In the genomic region with DNA sequence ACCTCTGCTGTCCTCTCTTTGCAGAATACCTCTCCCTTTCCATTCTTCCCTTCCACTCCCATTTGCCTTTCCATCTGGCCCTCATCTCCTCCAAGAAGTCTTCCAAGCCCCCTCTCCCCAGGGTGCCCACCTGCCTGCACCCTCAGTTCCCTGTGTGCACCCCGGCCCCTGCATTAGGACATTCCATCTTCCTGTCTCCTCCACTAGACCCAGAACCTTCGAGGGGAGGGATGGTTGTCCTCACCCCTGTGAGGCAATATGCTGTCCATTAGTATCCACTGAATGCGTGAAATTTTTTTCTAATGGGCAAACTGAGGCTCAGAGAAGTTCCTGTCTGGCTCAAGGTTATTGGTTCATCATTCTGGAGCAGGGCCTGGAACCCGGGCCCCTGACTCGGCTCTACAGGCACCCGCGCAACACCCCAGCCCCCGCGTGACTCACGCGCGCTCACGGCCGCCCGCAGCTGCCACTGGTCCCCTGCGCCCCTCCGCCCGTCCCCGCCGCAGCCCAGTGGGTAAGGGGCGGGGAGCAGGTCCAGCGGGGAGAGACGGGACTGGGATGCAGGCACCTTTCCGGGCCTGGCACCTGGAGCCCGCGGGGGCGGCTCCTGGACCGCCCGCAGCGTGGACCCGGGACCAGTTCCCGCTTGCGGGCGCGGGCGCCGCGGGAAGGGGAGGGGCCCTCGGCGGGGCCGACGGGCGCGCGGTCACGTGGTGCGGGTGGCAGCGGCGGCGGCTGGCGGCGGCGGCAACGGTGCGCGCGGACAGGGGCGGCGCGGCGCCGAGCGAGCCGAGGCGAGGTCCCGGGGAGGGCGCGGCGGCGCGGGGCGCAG, we compare ENCODE assay signal across 8 cellular contexts. TPM values are rescaled to one million over a fixed set of nuclear protein-coding genes. Genes with fewer than 3 reads are reported as not detected.
DNase-seq lines count a peak whose midpoint lies in the region; ATAC-seq and TF ChIP-seq lines count a peak whose summit lies in the region.

No MANE protein-coding gene starts in this region.

- H2AFZ ChIP-seq in osteoblast (ENCODE audit: low read length), result no peak overlapping the region

- peak overlapping the region; percentile 48 for H3K4me2 ChIP-seq in osteoblast (ENCODE audit: insufficient read depth, low read length)

- no peaks in the 10 kb centered on the region for H3K4me1 ChIP-seq in osteoblast (ENCODE audit: insufficient read depth, low read length)

- no peak overlapping the region for H3K27ac ChIP-seq in osteoblast (ENCODE audit: low read depth, low read length)

- DNase-seq in GM06990 (ENCODE audit: extremely low read depth, insufficient read length) (peak; percentile 43), NCI-H2171 treated with DMSO at 0.1 percent for 48 hours (lab: John Stamatoyannopoulos, UW) (peak; percentile 53), fibroblast of the aortic adventitia (ENCODE audit: low read depth) (no peak), osteoblast (ENCODE audit: insufficient read length, low spot score, missing footprints) (peak; percentile 90), MV-4-11 (lab: John Stamatoyannopoulos, UW) (no peak)
- DNase-seq in activated T-cell treated with anti-CD3 and anti-CD28 coated beads, Interleukin-2, amount 50 U/mL, for 48 hours, result peak; percentile 52 to 74

- TF ChIP-seq CTCF in GM06990 (IDR thresholded peaks at IDR 0.05; ENCODE audit: insufficient read depth, low read length, poor library complexity, severe bottlenecking), result no peak
- TF ChIP-seq CTCF in fibroblast of the aortic adventitia (IDR thresholded peaks at IDR 0.05; ENCODE audit: insufficient read depth, low read length), result no peak
- no peak for TF ChIP-seq CTCF in osteoblast (IDR thresholded peaks at IDR 0.05; ENCODE audit: extremely low read depth, low read depth, low read length)

- ATAC-seq in HG03521 (IDR thresholded peaks at IDR 0.05; ENCODE audit: unreplicated experiment) (no peak), HG03565 (IDR thresholded peaks at IDR 0.05; ENCODE audit: unreplicated experiment) (no peak)

- no peaks in the 10 kb centered on the region for H4K20me1 ChIP-seq in osteoblast (ENCODE audit: insufficient read depth, low read length)

- H3K4me3 ChIP-seq in GM06990 (replicated peaks; ENCODE audit: low read depth, low read length) (peak overlapping the region; percentile 53), fibroblast of the aortic adventitia (ENCODE audit: low read depth, low read length) (peak overlapping the region; percentile 40), osteoblast (ENCODE audit: insufficient read depth, low read length) (peak overlapping the region; percentile 42)

- H3K36me3 ChIP-seq in GM06990 (ENCODE audit: control insufficient read depth, insufficient read depth, low read length), result no peaks in the 10 kb centered on the region
- no peaks in the 10 kb centered on the region for H3K36me3 ChIP-seq in osteoblast (ENCODE audit: insufficient read depth, low read length)

- no peaks in the 10 kb centered on the region for H3K79me2 ChIP-seq in osteoblast (ENCODE audit: insufficient read depth, low read length)

- H3K27me3 ChIP-seq in GM06990 (replicated peaks; ENCODE audit: control insufficient read depth, insufficient read depth, low read length) (peaks cover 1% of the 10 kb centered on the region; the same call in 1 of the 2 replicates), osteoblast (ENCODE audit: insufficient read depth, low read length) (peaks cover 47% of the 10 kb centered on the region)

- H3K9me3 ChIP-seq in osteoblast (ENCODE audit: low read depth, low read length), result no peaks in the 10 kb centered on the region

RNA-seq across cellular contexts. Expression of a gene that starts 7.0 kb away (rescaled TPM):
- 0.65 TPM in 1 of 2 replicates, not detected in the other for total RNA-seq in fibroblast of the aortic adventitia (ENCODE audit: low replicate concordance)
- 0.29 and 0.36 TPM in 2 replicates for total RNA-seq in osteoblast

RNA-seq across cellular contexts. Expression of a gene that starts 22.3 kb away (rescaled TPM):
- total RNA-seq in fibroblast of the aortic adventitia (ENCODE audit: low replicate concordance) (0.18 and 1.6 TPM in 2 replicates), osteoblast (under 0.01 and 0.72 TPM in 2 replicates)

RNA-seq across cellular contexts. Expression of a gene that starts 29.3 kb away (rescaled TPM):
- total RNA-seq in fibroblast of the aortic adventitia (ENCODE audit: low replicate concordance), result 1.1 and 16.9 TPM in 2 replicates
- total RNA-seq in osteoblast, result 1.2 and 1.8 TPM in 2 replicates

RNA-seq across cellular contexts. Expression of a gene that starts 49.7 kb away (rescaled TPM):
- 0.08 and 0.18 TPM in 2 replicates for total RNA-seq in fibroblast of the aortic adventitia (ENCODE audit: low replicate concordance)
- under 0.01 TPM in 2 replicates for total RNA-seq in osteoblast

Comparison
In these comparisons a context has a peak if more than half of its experiments do, and no peak if none do; other contexts are left out.
1. DNase-seq: peak in GM06990 (single experiment), NCI-H2171 treated with DMSO at 0.1 percent for 48 hours (single experiment), activated T-cell treated with anti-CD3 and anti-CD28 coated beads, Interleukin-2, amount 50 U/mL, for 48 hours (2 of 2) and osteoblast (single experiment); none in fibroblast of the aortic adventitia (single experiment) and MV-4-11 (single experiment).
2. Peak in every context shown above with its lines, with median percentiles within 50 percentile points of each other: H3K4me3 ChIP-seq.